Comparison of ENCODE assay signal across 17 cellular contexts in genomic region chr12:91685917-91686316, GRCh38.
A peak's percentile ranks its signal among the peaks of the same experiment; 100 is the strongest.
DNase-seq lines count a peak whose midpoint lies in the region; ATAC-seq and TF ChIP-seq lines count a peak whose summit lies in the region.
"Had no signal": no experiment of that assay in that cellular context is flagged by ENCODE, and none has a peak within 500 bp of the region (broad histone marks: within the 10 kb centered on the region; RNA-seq: fewer than 3 reads in every experiment).

No MANE protein-coding gene starts in this region.

- no peak overlapping the region for H3K4me3 ChIP-seq in brain microvascular endothelial cell (ENCODE audit: low read depth, low read length)
- H3K4me3 ChIP-seq: GM23338 had no signal

- H3K27ac ChIP-seq in brain microvascular endothelial cell = peak overlapping the region; percentile 26
- H3K27ac ChIP-seq: C4-2B had no signal

- TF ChIP-seq CTCF in brain microvascular endothelial cell (IDR thresholded peaks at IDR 0.05; ENCODE audit: low read depth, low read length, missing control alignments) = no peak

- DNase-seq in COLO829 (ENCODE audit: low spot score) (peak; percentile 6), HT1080 (ENCODE audit: low read depth) (peak; percentile 72), brain microvascular endothelial cell (peak; percentile 82), iris pigment epithelial cell (ENCODE audit: low read depth) (peak; percentile 52), GM19238 (ENCODE audit: insufficient read length, low spot score) (no peak), AG08395 (ENCODE audit: low spot score) (no peak)
- DNase-seq: GF-D8; Karpas-422; NCI-H1694; NCI-H69; retina; RPMI8226; stimulated activated CD4-positive, alpha-beta T cell treated with anti-CD3 and anti-CD28 coated beads, Interleukin-2, amount 100 ng/mL, for 24 hours had no signal

- no peaks in the 10 kb centered on the region for H3K27me3 ChIP-seq in brain microvascular endothelial cell (replicated peaks)

- in situ Hi-C loops in brain microvascular endothelial cell (cut with HindIII; ENCODE audit: low pct_ligation_motif_present, low sequenced_read_pairs) = no loop called here

- H3K36me3 ChIP-seq in brain microvascular endothelial cell (replicated peaks) = no peaks in the 10 kb centered on the region

- ATAC-seq in GM19463 (IDR thresholded peaks at IDR 0.05; ENCODE audit: unreplicated experiment) = no peak
- ATAC-seq: GM23338; natural killer cell treated with Interleukin-12 subunit alpha and Interleukin-12 subunit beta and Interleukin-15 and Interleukin-18, amount 100 ng/mL, for 72 hours had no signal

Comparison
In these comparisons a context has a peak if more than half of its experiments do, and no peak if none do; other contexts are left out.
1. DNase-seq: peak in COLO829 (single experiment), HT1080 (single experiment), brain microvascular endothelial cell (single experiment) and iris pigment epithelial cell (single experiment); none in GM19238 (single experiment) and AG08395 (single experiment).